In the genomic region with DNA sequence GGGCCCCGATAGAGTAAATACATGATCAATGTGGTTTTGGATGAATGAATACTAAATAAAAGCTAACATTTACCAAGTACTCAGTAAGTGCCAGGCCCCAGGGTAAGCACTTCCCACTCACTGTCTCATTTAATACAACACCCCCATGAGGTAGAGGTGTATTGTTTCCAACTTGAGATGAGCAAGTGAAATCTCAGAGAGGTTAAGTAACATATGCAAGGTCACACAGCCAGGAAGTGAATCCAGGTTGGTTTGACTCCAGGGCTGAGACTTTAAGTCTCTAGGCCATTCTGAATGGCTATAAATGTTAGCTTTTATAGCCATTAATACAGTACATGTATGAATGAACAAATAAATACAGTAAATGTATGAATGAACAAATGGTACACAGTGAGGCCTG, we compare ENCODE assay signal across 19 cellular contexts. TPM values are rescaled to one million over a fixed set of nuclear protein-coding genes. Genes with fewer than 3 reads are reported as not detected.
DNase-seq lines count a peak whose midpoint lies in the region; ATAC-seq, FAIRE-seq and TF ChIP-seq lines count a peak whose summit lies in the region.
"Had no signal": no experiment of that assay in that cellular context is flagged by ENCODE, and none has a peak within 500 bp of the region (broad histone marks: within the 10 kb centered on the region; RNA-seq: fewer than 3 reads in every experiment).

No MANE protein-coding gene starts in this region.

- H3K4me1 ChIP-seq in HepG2 (ENCODE audit: insufficient read depth, low read length), result peaks cover 3% of the 10 kb centered on the region; the same call in 1 of the 2 replicates
- H3K4me1 ChIP-seq in right lobe of liver, result peaks cover 0 to 1% (median 0%) of the 10 kb centered on the region in 4 donors
- peaks cover 0 to 2% of the 10 kb centered on the region in 2 experiments; a peak in 1 of 5 replicates for H3K4me1 ChIP-seq in K562 (replicated peaks in 1 of 2; ENCODE audit: control insufficient read depth in 2 of 2, insufficient read depth in 2 of 2, low read length in 2 of 2)
- H3K4me1 ChIP-seq in HAP-1, result no peaks in the 10 kb centered on the region; the same call in 1 of the 2 replicates
- H3K4me1 ChIP-seq: Caco-2 had no signal

- no peak for TF ChIP-seq CTCF in HepG2 (CRISPR knock-in tag; IDR thresholded peaks at IDR 0.05)
- no peak for TF ChIP-seq CTCF in right lobe of liver (IDR thresholded peaks at IDR 0.05)
- TF ChIP-seq CTCF in K562 (IDR thresholded peaks at IDR 0.05 in 2 of 3, conservative IDR thresholded peaks at IDR 0.05 in 1 of 3; ENCODE audit: insufficient read depth in 2 of 3, low read depth in 1 of 3, low read length in 3 of 3), result no peak

- DNase-seq in HepG2 (ENCODE audit: low spot score) (no peak), right lobe of liver (no peak), NCI-H345 (lab: John Stamatoyannopoulos, UW) (peak; percentile 81), K562 (ENCODE audit: extremely low read depth in 1 of 4, low spot score in 3 of 4) (no peak), HAP-1 (ENCODE audit: low spot score in 2 of 2) (no peak)
- DNase-seq: 8988T; ACHN; AML-193; C1 segment of cervical spinal cord; Caco-2; CD4-positive, alpha-beta memory T cell; DND-41; H9; HFFc6 had no signal

- no peaks in the 10 kb centered on the region for H3K79me2 ChIP-seq in HepG2 (ENCODE audit: insufficient read depth, low read length)
- no peaks in the 10 kb centered on the region for H3K79me2 ChIP-seq in K562 (ENCODE audit: control insufficient read depth, insufficient read depth, low read length)

- TF ChIP-seq POLR2A in HepG2 (IDR thresholded peaks at IDR 0.05; ENCODE audit: insufficient read depth in 1 of 2, low read depth in 2 of 2, low read length in 2 of 2), result no peak
- TF ChIP-seq POLR2A in right lobe of liver (IDR thresholded peaks at IDR 0.05), result no peak
- TF ChIP-seq POLR2A in K562 (conservative IDR thresholded peaks at IDR 0.05), result no peak

- no peak for ATAC-seq in HepG2
- ATAC-seq in right lobe of liver, result no peak
- no peak for ATAC-seq in K562
- no peak for ATAC-seq in GM21367 (IDR thresholded peaks at IDR 0.05; ENCODE audit: unreplicated experiment)
- ATAC-seq: A549, GM23338 had no signal

- H4K20me1 ChIP-seq in HepG2 (ENCODE audit: insufficient read depth, low read length), result no peaks in the 10 kb centered on the region
- 0 out of 2 replicates have a peak, but pooled peaks cover 13% of the 10 kb centered on the region for H4K20me1 ChIP-seq in K562 (replicated peaks; ENCODE audit: control insufficient read depth, insufficient read depth, low read length)

- H3K27me3 ChIP-seq in HepG2 (ENCODE audit: control insufficient read depth in 1 of 2, insufficient read depth in 2 of 2, low read length in 2 of 2) (peaks cover 0 to 20% of the 10 kb centered on the region in 2 experiments; a peak in 1 of 5 replicates), right lobe of liver (no peaks in the 10 kb centered on the region), K562 (ENCODE audit: control insufficient read depth in 2 of 2, insufficient read depth in 2 of 2, low read length in 2 of 2) (peaks cover 16 to 45% of the 10 kb centered on the region in 2 experiments), HAP-1 (ENCODE audit: low read depth) (peaks cover 5% of the 10 kb centered on the region; the same call in 1 of the 2 replicates)

- POLR2A ChIA-PET in HepG2 (lab: Yijun Ruan, JAX), result no interaction called here
- POLR2A ChIA-PET in K562 (lab: Yijun Ruan, JAX), result no interaction called here

- TF ChIP-seq RAD21 in HepG2 (CRISPR knock-in tag; IDR thresholded peaks at IDR 0.05) (no peak), K562 (CRISPR knock-in tag; conservative IDR thresholded peaks at IDR 0.05 in 1 of 2, IDR thresholded peaks at IDR 0.05 in 1 of 2) (no peak)

- H2AFZ ChIP-seq in HepG2 (ENCODE audit: low read length) (no peak overlapping the region), K562 (ENCODE audit: low read depth, low read length) (no peak overlapping the region)
- H2AFZ ChIP-seq: GM23338 had no signal

- H3K36me3 ChIP-seq in HepG2 (replicated peaks in 1 of 2; ENCODE audit: control insufficient read depth in 1 of 2, insufficient read depth in 2 of 2, low read length in 2 of 2) (no peaks in the 10 kb centered on the region), right lobe of liver (no peaks in the 10 kb centered on the region), K562 (ENCODE audit: control insufficient read depth, insufficient read depth, low read length) (no peaks in the 10 kb centered on the region), HAP-1 (replicated peaks) (no peaks in the 10 kb centered on the region)

- no peak overlapping the region for H3K27ac ChIP-seq in HepG2 (ENCODE audit: extremely low read length, insufficient read depth, low read length)
- no peak overlapping the region for H3K27ac ChIP-seq in right lobe of liver
- no peak overlapping the region for H3K27ac ChIP-seq in K562 (ENCODE audit: extremely low read depth, low read depth, low read length)
- H3K27ac ChIP-seq: A549 had no signal

- H3K4me2 ChIP-seq in HepG2 (ENCODE audit: low read depth, low read length) (no peak overlapping the region), K562 (ENCODE audit: insufficient read depth, low read length) (no peak overlapping the region)
- H3K4me2 ChIP-seq: A549, GM23338 had no signal

- intact Hi-C loops in HepG2 (cut with micrococcal nuclease; ENCODE audit: unreplicated experiment) (no loop called here), right lobe of liver (cut with DNase I) (no loop called here), K562 (cut with micrococcal nuclease) (no loop called here)

- H3K9ac ChIP-seq in HepG2 (ENCODE audit: insufficient read depth, low read depth, low read length) (no peak overlapping the region), K562 (ENCODE audit: insufficient read depth in 1 of 2, low read depth in 2 of 2, low read length in 2 of 2) (no peak overlapping the region)

- peaks cover 4% of the 10 kb centered on the region for H3K9me1 ChIP-seq in K562 (ENCODE audit: control insufficient read depth, insufficient read depth, low read length)

- no peak for FAIRE-seq in HepG2 (lab: Jason Lieb, UNC)
- FAIRE-seq in K562 (lab: Jason Lieb, UNC), result no peak
- FAIRE-seq: A549, G401.6, GM12892 had no signal

- CTCF ChIA-PET in HepG2 (lab: Yijun Ruan, JAX; ENCODE audit: low intra/inter-chr PET ratio, low total read pairs), result no interaction called here
- CTCF ChIA-PET in K562 (lab: Yijun Ruan, JAX; ENCODE audit: low intra/inter-chr PET ratio), result no interaction called here

- in situ Hi-C loops in HepG2 (cut with HindIII; ENCODE audit: extremely low pct_ligation_motif_present, low pct_unique_long_range_greater_than_20kb) (no loop called here), K562 (cut with MboI) (no loop called here), HAP-1 (cut with MboI; ENCODE audit: low sequenced_read_pairs) (no loop called here)

- WGBS in HepG2 (ENCODE audit: low lambda C conversion rate), result 55% methylated on average over 1 of the region's 1 CpG
- 58% methylated on average over 1 of the region's 1 CpG for WGBS in right lobe of liver (ENCODE audit: insufficient coverage, low coverage, low lambda C conversion rate, missing lambda C conversion rate)
- 8% methylated on average over 1 of the region's 1 CpG for WGBS in K562 (ENCODE audit: insufficient coverage, low coverage, missing lambda C conversion rate)

- no peak for TF ChIP-seq EP300 in HepG2 (IDR thresholded peaks at IDR 0.05; ENCODE audit: low read depth in 2 of 2, low read length in 2 of 2)
- no peak for TF ChIP-seq EP300 in HepG2 (CRISPR knock-in tag; IDR thresholded peaks at IDR 0.05; ENCODE audit: borderline replicate concordance)
- TF ChIP-seq EP300 in K562 (IDR thresholded peaks at IDR 0.05; ENCODE audit: low read length), result no peak

- BruUV-seq in HepG2 (replicated peaks; lab: Mats Ljungman, UMichigan), result no TSS peak
- no TSS peak for BruUV-seq in K562 (replicated peaks; lab: Mats Ljungman, UMichigan)

- H3K9me3 ChIP-seq in HepG2 (ENCODE audit: low read length) (no peaks in the 10 kb centered on the region), right lobe of liver (no peaks in the 10 kb centered on the region), K562 (replicated peaks; ENCODE audit: control insufficient read depth, insufficient read depth, low read depth, low read length) (no peaks in the 10 kb centered on the region), HAP-1 (peaks cover 2% of the 10 kb centered on the region; the same call in 1 of the 2 replicates)
- H3K9me3 ChIP-seq: A549, Caco-2 had no signal

- no peak overlapping the region for H3K4me3 ChIP-seq in HepG2 (replicated peaks in 1 of 3; ENCODE audit: insufficient read depth in 1 of 3, low read depth in 2 of 3, low read length in 3 of 3)
- H3K4me3 ChIP-seq in right lobe of liver, result no peak overlapping the region
- no peak overlapping the region for H3K4me3 ChIP-seq in K562
- no peak overlapping the region for H3K4me3 ChIP-seq in HAP-1
- H3K4me3 ChIP-seq: A549, GM23338 had no signal

RNA-seq across cellular contexts. Expression of a gene that starts 39.4 kb away (rescaled TPM):
- total RNA-seq in HepG2 (2016; rRNA removed; fragmentation: Illumina TruSeq; extraction: Trizol) (not detected in 2 replicates), right lobe of liver (1 to 10 TPM in 5 of 6 experiments, under 1 TPM in 1; 0.64 to 5.0 (median 3.0) TPM), K562 (2014; rRNA removed) (not detected in 2 replicates), K562 (2014; rRNA removed; fragmentation: Illumina TruSeq; extraction: Trizol) (not detected in 2 replicates), K562 (2015; rRNA removed; fragmentation: Illumina TruSeq; extraction: Trizol) (not detected in 2 replicates), K562 (2021) (0.07 TPM in 1 of 2 replicates, not detected in the other)
- not detected in 2 replicates for total RNA-seq in HepG2 (2016; cell fraction: cytosol; rRNA removed; fragmentation: Illumina TruSeq; extraction: Trizol; ENCODE audit: low read depth)
- total RNA-seq in HepG2 (2016; cell fraction: insoluble cytoplasmic fraction; rRNA removed; fragmentation: Illumina TruSeq; extraction: Trizol), result not detected in 2 replicates
- total RNA-seq in HepG2 (2016; cell fraction: membrane; rRNA removed; fragmentation: Illumina TruSeq; extraction: Trizol), result not detected in 2 replicates
- not detected in 2 replicates for total RNA-seq in HepG2 (2016; cell fraction: nucleus; rRNA removed; fragmentation: Illumina TruSeq; extraction: Trizol)
- polyA plus RNA-seq in HepG2 (2011; rRNA removed) (not detected in 2 replicates), K562 (2011; rRNA removed) (not detected in 2 replicates), K562 (2014; fragmentation: Illumina TruSeq; extraction: Trizol) (not detected in 2 replicates), K562 (2014; fragmentation: Nextera tagmentation; extraction: Ambion mirVana) (not detected), K562 (2014; rRNA removed) (not detected in 2 replicates)
- not detected in 2 replicates for polyA plus RNA-seq in HepG2 (2011; cell fraction: cytosol; rRNA removed)
- 0.12 TPM in 1 of 2 replicates, not detected in the other for polyA plus RNA-seq in HepG2 (2011; cell fraction: nucleus; rRNA removed)
- polyA plus RNA-seq in HepG2 (2012), result not detected in 2 replicates
- not detected in 2 replicates for polyA plus RNA-seq in HepG2 (2016; cell fraction: cytosol; fragmentation: Illumina TruSeq; extraction: Trizol; ENCODE audit: low read depth)
- not detected in 2 replicates for polyA plus RNA-seq in HepG2 (2016; cell fraction: insoluble cytoplasmic fraction; fragmentation: Illumina TruSeq; extraction: Trizol; ENCODE audit: low read depth)
- not detected in 2 replicates for polyA plus RNA-seq in HepG2 (2016; cell fraction: membrane; fragmentation: Illumina TruSeq; extraction: Trizol; ENCODE audit: low read depth)
- not detected in 2 replicates for polyA plus RNA-seq in HepG2 (2016; cell fraction: nucleus; fragmentation: Illumina TruSeq; extraction: Trizol; ENCODE audit: insufficient read depth, low read depth)
- 16.6 TPM in 1 of 2 replicates, not detected in the other for polyA minus RNA-seq in HepG2 (2011; rRNA and poly(A)+ RNA removed; ENCODE audit: low replicate concordance)
- 0.44 TPM in 1 of 2 replicates, not detected in the other for polyA minus RNA-seq in HepG2 (2011; cell fraction: cytosol; rRNA and poly(A)+ RNA removed)
- not detected in 2 replicates for polyA minus RNA-seq in HepG2 (2011; cell fraction: nucleus; rRNA and poly(A)+ RNA removed)
- total RNA-seq in K562 (2011; cell fraction: chromatin; rRNA removed; ENCODE audit: low replicate concordance), result not detected in 2 replicates
- not detected in 2 replicates for total RNA-seq in K562 (2011; cell fraction: nucleolus; rRNA removed)
- total RNA-seq in K562 (2011; cell fraction: nucleoplasm; rRNA removed), result not detected in 2 replicates
- polyA plus RNA-seq in K562 (2011; cell fraction: cytosol; rRNA removed), result not detected in 2 replicates
- not detected in 2 replicates for polyA plus RNA-seq in K562 (2011; cell fraction: nucleus; rRNA removed)
- polyA plus RNA-seq in K562 (2012), result 0.14 TPM in 1 of 2 replicates, not detected in the other
- not detected in 2 replicates for polyA minus RNA-seq in K562 (2011; rRNA and poly(A)+ RNA removed)
- polyA minus RNA-seq in K562 (2011; cell fraction: cytosol; rRNA and poly(A)+ RNA removed), result not detected in 2 replicates
- not detected in 2 replicates for polyA minus RNA-seq in K562 (2011; cell fraction: nucleus; rRNA and poly(A)+ RNA removed)
- total RNA-seq: CD4-positive, alpha-beta memory T cell; H9; HFFc6 had no signal
- polyA plus RNA-seq: CD4-positive, alpha-beta memory T cell; GM23338 had no signal
